In genomic region chr19:37669336-37669963, GRCh38 we compare ENCODE assay signal across 15 cellular contexts.
"Had no signal": no experiment of that assay in that cellular context is flagged by ENCODE, and none has a peak within 500 bp of the region (broad histone marks: within the 10 kb centered on the region; RNA-seq: fewer than 3 reads in every experiment).

No MANE protein-coding gene starts in this region.

- H3K4me3 Mint-ChIP-seq: activated B cell treated with CpG ODN at 0.5 μM for 24 hours; activated CD4-positive, alpha-beta memory T cell treated with anti-CD3 and anti-CD28 coated beads for 36 hours; activated CD8-positive, alpha-beta memory T cell treated with anti-CD3 and anti-CD28 coated beads, Interleukin-2, amount 10 ng/mL, durations not matched to agents 7 days and 5 days; activated naive CD8-positive, alpha-beta T cell treated with anti-CD3 and anti-CD28 coated beads, Interleukin-2, amount 10 ng/mL, durations not matched to agents 7 days and 5 days; natural killer cell treated with Interleukin-12 subunit alpha and Interleukin-12 subunit beta and Interleukin-15 and Interleukin-18, amount 100 ng/mL, for 72 hours; stimulated activated naive B cell treated with anti-CD40 and anti-IgM and Interleukin-4, amounts not matched to agents 10 μg/mL and 1 μg/mL and 100 μg/mL, for 72 hours had no signal

- H3K4me1 ChIP-seq: ascending aorta, breast epithelium, esophagus muscularis mucosa, sigmoid colon, thyroid gland had no signal

- H3K27me3 Mint-ChIP-seq: activated B cell treated with CpG ODN at 0.5 μM for 24 hours; activated CD4-positive, alpha-beta memory T cell treated with anti-CD3 and anti-CD28 coated beads for 36 hours; activated CD8-positive, alpha-beta memory T cell treated with anti-CD3 and anti-CD28 coated beads, Interleukin-2, amount 10 ng/mL, durations not matched to agents 7 days and 5 days; activated naive CD8-positive, alpha-beta T cell treated with anti-CD3 and anti-CD28 coated beads, Interleukin-2, amount 10 ng/mL, durations not matched to agents 7 days and 5 days; natural killer cell treated with Interleukin-12 subunit alpha and Interleukin-12 subunit beta and Interleukin-15 and Interleukin-18, amount 100 ng/mL, for 72 hours; stimulated activated naive B cell treated with anti-CD40 and anti-IgM and Interleukin-4, amounts not matched to agents 10 μg/mL and 1 μg/mL and 100 μg/mL, for 72 hours had no signal

- H3K4me3 ChIP-seq: ascending aorta, breast epithelium, esophagus muscularis mucosa, sigmoid colon, thyroid gland had no signal

- DNase-seq: activated B cell treated with CpG ODN at 0.5 μM for 24 hours; activated CD4-positive, alpha-beta memory T cell treated with anti-CD3 and anti-CD28 coated beads for 36 hours; activated CD4-positive, alpha-beta T cell treated with anti-CD3 and anti-CD28 coated beads for 4 hours; activated CD8-positive, alpha-beta memory T cell treated with anti-CD3 and anti-CD28 coated beads, Interleukin-2, amount 10 ng/mL, durations not matched to agents 7 days and 5 days; activated naive CD8-positive, alpha-beta T cell treated with anti-CD3 and anti-CD28 coated beads, Interleukin-2, amount 10 ng/mL, durations not matched to agents 7 days and 5 days; effector CD8-positive, alpha-beta T cell; sigmoid colon; stimulated activated naive B cell treated with anti-CD40 and anti-IgM and Interleukin-4, amounts not matched to agents 10 μg/mL and 1 μg/mL and 100 μg/mL, for 72 hours; T-helper 1 cell; T-helper 9 cell; thyroid gland had no signal

- ATAC-seq: activated CD8-positive, alpha-beta memory T cell treated with anti-CD3 and anti-CD28 coated beads, Interleukin-2, amount 10 ng/mL, durations not matched to agents 7 days and 5 days; natural killer cell treated with Interleukin-12 subunit alpha and Interleukin-12 subunit beta and Interleukin-15 and Interleukin-18, amount 100 ng/mL, for 72 hours; stimulated activated naive B cell treated with anti-CD40 and anti-IgM and Interleukin-4, amounts not matched to agents 10 μg/mL and 1 μg/mL and 100 μg/mL, for 72 hours had no signal

- H3K27me3 ChIP-seq: ascending aorta, breast epithelium, esophagus muscularis mucosa, sigmoid colon, thyroid gland had no signal

- H3K27ac Mint-ChIP-seq: activated B cell treated with CpG ODN at 0.5 μM for 24 hours; activated CD4-positive, alpha-beta memory T cell treated with anti-CD3 and anti-CD28 coated beads for 36 hours; activated CD8-positive, alpha-beta memory T cell treated with anti-CD3 and anti-CD28 coated beads, Interleukin-2, amount 10 ng/mL, durations not matched to agents 7 days and 5 days; activated naive CD8-positive, alpha-beta T cell treated with anti-CD3 and anti-CD28 coated beads, Interleukin-2, amount 10 ng/mL, durations not matched to agents 7 days and 5 days; natural killer cell treated with Interleukin-12 subunit alpha and Interleukin-12 subunit beta and Interleukin-15 and Interleukin-18, amount 100 ng/mL, for 72 hours; stimulated activated naive B cell treated with anti-CD40 and anti-IgM and Interleukin-4, amounts not matched to agents 10 μg/mL and 1 μg/mL and 100 μg/mL, for 72 hours had no signal

- H3K4me1 Mint-ChIP-seq: activated B cell treated with CpG ODN at 0.5 μM for 24 hours; activated CD8-positive, alpha-beta memory T cell treated with anti-CD3 and anti-CD28 coated beads, Interleukin-2, amount 10 ng/mL, durations not matched to agents 7 days and 5 days; activated naive CD8-positive, alpha-beta T cell treated with anti-CD3 and anti-CD28 coated beads, Interleukin-2, amount 10 ng/mL, durations not matched to agents 7 days and 5 days; stimulated activated naive B cell treated with anti-CD40 and anti-IgM and Interleukin-4, amounts not matched to agents 10 μg/mL and 1 μg/mL and 100 μg/mL, for 72 hours had no signal

- H3K27ac ChIP-seq: ascending aorta, breast epithelium, esophagus muscularis mucosa, sigmoid colon, thyroid gland had no signal

- H3K36me3 Mint-ChIP-seq: activated naive CD8-positive, alpha-beta T cell treated with anti-CD3 and anti-CD28 coated beads, Interleukin-2, amount 10 ng/mL, durations not matched to agents 7 days and 5 days had no signal

- H3K36me3 ChIP-seq: breast epithelium, thyroid gland had no signal
